In genomic region chr15:39413558-39413957, GRCh38 we compare ENCODE assay signal across 15 cellular contexts.
DNase-seq lines count a peak whose midpoint lies in the region; ATAC-seq, FAIRE-seq and TF ChIP-seq lines count a peak whose summit lies in the region.
"Had no signal": no experiment of that assay in that cellular context is flagged by ENCODE, and none has a peak within 500 bp of the region (broad histone marks: within the 10 kb centered on the region; RNA-seq: fewer than 3 reads in every experiment).

No MANE protein-coding gene starts in this region.

- DNase-seq in ELR (ENCODE audit: low read depth), result peak; percentile 31
- peak; percentile 17 for DNase-seq in GM20000 (ENCODE audit: low spot score)
- DNase-seq in OCI-M1 (lab: John Stamatoyannopoulos, UW), result peak; percentile 17
- no peak for DNase-seq in D721Med (ENCODE audit: insufficient read length, low spot score)
- no peak for DNase-seq in stimulated activated CD4-positive, alpha-beta T cell treated with anti-CD3 and anti-CD28 coated beads, Interleukin-15, amount 100 ng/mL, for 24 hours
- no peak for DNase-seq in UCSD-AML1 (lab: John Stamatoyannopoulos, UW; ENCODE audit: unreplicated experiment)
- DNase-seq: activated CD8-positive, alpha-beta memory T cell treated with anti-CD3 and anti-CD28 coated beads, Interleukin-2, amount 10 ng/mL, durations not matched to agents 7 days and 5 days; adrenal gland; dorsolateral prefrontal cortex; heart left ventricle; NCI-H2081 treated with DMSO at 0.1 percent for 48 hours; stimulated activated CD4-positive, alpha-beta T cell treated with anti-CD3 and anti-CD28 coated beads, Interleukin-4, amount 100 ng/mL, for 24 hours had no signal

- TF ChIP-seq CTCF in GM20000 (IDR thresholded peaks at IDR 0.05; ENCODE audit: extremely low read depth, missing control alignments) (no peak), D721Med (IDR thresholded peaks at IDR 0.05; ENCODE audit: insufficient read depth, missing control alignments) (no peak)

- no peak for FAIRE-seq in D721Med (lab: Jason Lieb, UNC)

- peak; percentile 59 for ATAC-seq in HG03095 (IDR thresholded peaks at IDR 0.05; ENCODE audit: unreplicated experiment)
- no peak for ATAC-seq in GM21447 (IDR thresholded peaks at IDR 0.05; ENCODE audit: unreplicated experiment)
- ATAC-seq: activated CD8-positive, alpha-beta memory T cell treated with anti-CD3 and anti-CD28 coated beads, Interleukin-2, amount 10 ng/mL, durations not matched to agents 7 days and 5 days; GM23338; heart left ventricle had no signal

Comparison
In these comparisons a context has a peak if more than half of its experiments do, and no peak if none do; other contexts are left out.
1. DNase-seq: peak in ELR (single experiment), GM20000 (single experiment) and OCI-M1 (single experiment); none in D721Med (single experiment), stimulated activated CD4-positive, alpha-beta T cell treated with anti-CD3 and anti-CD28 coated beads, Interleukin-15, amount 100 ng/mL, for 24 hours (single experiment) and UCSD-AML1 (single experiment).